In genomic region chr2:206518997-206519396, GRCh38 we compare ENCODE assay signal across 20 cellular contexts.
DNase-seq lines count a peak whose midpoint lies in the region; ATAC-seq, FAIRE-seq and TF ChIP-seq lines count a peak whose summit lies in the region.
"Had no signal": no experiment of that assay in that cellular context is flagged by ENCODE, and none has a peak within 500 bp of the region (broad histone marks: within the 10 kb centered on the region; RNA-seq: fewer than 3 reads in every experiment).

No MANE protein-coding gene starts in this region.

- H3K4me1 ChIP-seq in GM12878 (ENCODE audit: control insufficient read depth, insufficient read depth, low read length): no peaks in the 10 kb centered on the region
- no peaks in the 10 kb centered on the region for H3K4me1 ChIP-seq in SK-N-SH (ENCODE audit: control insufficient read depth in 1 of 2, insufficient read depth in 2 of 2, low read depth in 1 of 2, low read length in 1 of 2)

- TF ChIP-seq RAD21 in GM12878 (IDR thresholded peaks at IDR 0.05; ENCODE audit: insufficient read depth, low read depth, low read length) (no peak), SK-N-SH (IDR thresholded peaks at IDR 0.05; ENCODE audit: low read length) (no peak)

- no peaks in the 10 kb centered on the region for H4K20me1 ChIP-seq in GM12878 (ENCODE audit: control insufficient read depth, insufficient read depth)
- no peaks in the 10 kb centered on the region for H4K20me1 ChIP-seq in SK-N-SH (ENCODE audit: insufficient read depth)

- TF ChIP-seq POLR2A in GM12878 (IDR thresholded peaks at IDR 0.05; ENCODE audit: low read depth, low read length): no peak

- H3K9me2 ChIP-seq in SK-N-SH: no peaks in the 10 kb centered on the region

- no peak for TF ChIP-seq CTCF in GM12878 (IDR thresholded peaks at IDR 0.05 in 2 of 3, conservative IDR thresholded peaks at IDR 0.05 in 1 of 3; ENCODE audit: control insufficient read depth in 2 of 3, extremely low read depth in 1 of 3, insufficient read depth in 1 of 3, low read depth in 3 of 3, low read length in 3 of 3)
- no peak for TF ChIP-seq CTCF in SK-N-SH (IDR thresholded peaks at IDR 0.05)

- ATAC-seq in GM18873 (IDR thresholded peaks at IDR 0.05; ENCODE audit: low FRiP score, unreplicated experiment) (peak; percentile 63), HG02885 (IDR thresholded peaks at IDR 0.05; ENCODE audit: poor library complexity, unreplicated experiment) (peak; percentile 76), GM12878 (peak; percentile 83)
- ATAC-seq: CD8-positive, alpha-beta T cell had no signal

- TF ChIP-seq EP300 in GM12878 (IDR thresholded peaks at IDR 0.05; ENCODE audit: borderline replicate concordance in 1 of 2, control insufficient read depth in 1 of 2, low read depth in 2 of 2, low read length in 2 of 2) (no peak), SK-N-SH (IDR thresholded peaks at IDR 0.05; ENCODE audit: borderline replicate concordance in 1 of 2, low read depth in 1 of 2, low read length in 1 of 2) (no peak)

- H2AFZ ChIP-seq in GM12878 (ENCODE audit: control insufficient read depth, low read depth, low read length): no peak overlapping the region
- H2AFZ ChIP-seq in SK-N-SH (ENCODE audit: low read depth): no peak overlapping the region

- H3K27me3 ChIP-seq in GM12878 (replicated peaks in 1 of 2; ENCODE audit: control insufficient read depth in 2 of 2, insufficient read depth in 2 of 2, low read length in 1 of 2) (no peaks in the 10 kb centered on the region), SK-N-SH (ENCODE audit: insufficient read depth) (no peaks in the 10 kb centered on the region)

- POLR2A ChIA-PET in GM12878 (lab: Charles Lee): interaction anchor here (0.8 to 1.1 kb wide), 2 partner anchors 30 to 70 kb away, joined by 3 to 4 read pairs; no protein-coding TSS in a partner anchor
- POLR2A ChIA-PET in SK-N-SH (lab: Yijun Ruan, JAX): no interaction called here

- H3K9ac ChIP-seq in GM12878 (ENCODE audit: control insufficient read depth, insufficient read depth, low read length) (no peak overlapping the region), SK-N-SH (no peak overlapping the region)

- no peaks in the 10 kb centered on the region for H3F3A ChIP-seq in SK-N-SH (replicated peaks; ENCODE audit: insufficient read depth)

- RAD21 ChIA-PET in GM12878 (lab: Charles Lee; ENCODE audit: unreplicated experiment): interaction anchor here (0.7 to 1.5 kb wide), 3 partner anchors 14 to 40 kb away, joined by 3 to 4 read pairs (median 3); no protein-coding TSS in a partner anchor

- H3K9me3 ChIP-seq in GM12878 (replicated peaks; ENCODE audit: control insufficient read depth, insufficient read depth, low read length) (no peaks in the 10 kb centered on the region), SK-N-SH (no peaks in the 10 kb centered on the region)

- SMC1A ChIA-PET in GM12878 (lab: Charles Lee; ENCODE audit: uncharacterized antibody, unreplicated experiment): interaction anchor here (0.9 to 2.1 kb wide), 9 partner anchors 10 to 126 kb away, joined by 3 to 7 read pairs (median 4); no protein-coding TSS in a partner anchor

- H3K27ac ChIP-seq in GM12878 (ENCODE audit: control insufficient read depth, insufficient read depth): no peak overlapping the region
- no peak overlapping the region for H3K27ac ChIP-seq in SK-N-SH (ENCODE audit: low read depth in 2 of 2, low read length in 1 of 2)
- H3K27ac ChIP-seq: 22Rv1 had no signal

- 3% methylated on average over 2 of the region's 2 CpGs for WGBS in GM12878 (ENCODE audit: insufficient coverage, insufficient replicate concordance, low lambda C conversion rate, missing lambda C conversion rate)
- WGBS in SK-N-SH (ENCODE audit: low lambda C conversion rate): 57% methylated on average over 2 of the region's 2 CpGs

- peak; percentile 6 for DNase-seq in ELR (ENCODE audit: low read depth)
- DNase-seq in GM12878 (ENCODE audit: low read depth, low spot score): no peak
- no peak for DNase-seq in OCI-M2 (lab: John Stamatoyannopoulos, UW; ENCODE audit: unreplicated experiment)
- no peak for DNase-seq in NCI-H2029 (lab: John Stamatoyannopoulos, UW)
- no peak for DNase-seq in SK-N-SH
- DNase-seq: CD8-positive, alpha-beta T cell; COR-L47; DMS153; DMS79 treated with DMSO at 0.1 percent for 48 hours; EL; GDM1; GOT3; H9; IMR-90; Kasumi-1; KBM-7 had no signal

- no TSS peak for BruUV-seq in GM12878 (replicated peaks; lab: Mats Ljungman, UMichigan)

- H3K4me2 ChIP-seq in GM12878 (ENCODE audit: control insufficient read depth, insufficient read depth) (no peak overlapping the region), SK-N-SH (no peak overlapping the region)

- H3K79me2 ChIP-seq in GM12878 (ENCODE audit: control insufficient read depth, insufficient read depth, low read length) (no peaks in the 10 kb centered on the region), SK-N-SH (ENCODE audit: insufficient read depth) (no peaks in the 10 kb centered on the region)

- CTCF ChIA-PET in GM12878 (lab: Yijun Ruan, JAX): no interaction called here
- CTCF ChIA-PET in SK-N-SH (lab: Yijun Ruan, JAX): interaction anchor here (0.9 kb wide), 1 partner anchor 11 kb away, joined by 3 read pairs; no protein-coding TSS in a partner anchor

- no peaks in the 10 kb centered on the region for H3K36me3 ChIP-seq in GM12878 (ENCODE audit: control insufficient read depth in 2 of 2, insufficient read depth in 2 of 2, low read length in 1 of 2)
- no peaks in the 10 kb centered on the region for H3K36me3 ChIP-seq in SK-N-SH (replicated peaks in 1 of 2; ENCODE audit: control insufficient read depth in 1 of 2, insufficient read depth in 2 of 2, low read length in 1 of 2)

- in situ Hi-C loops in GM12878 (cut with MboI): no loop called here

- intact Hi-C loops in GM12878 (cut with micrococcal nuclease; ENCODE audit: unreplicated experiment): no loop called here

- FAIRE-seq in GM12878 (lab: Jason Lieb, UNC): no peak
- FAIRE-seq: D721Med had no signal

- H3K4me3 ChIP-seq in GM12878: no peak overlapping the region
- H3K4me3 ChIP-seq in SK-N-SH (ENCODE audit: low read depth in 2 of 2, low read length in 1 of 2): no peak overlapping the region

TF ChIP-seq in GM12878, 131 proteins besides CTCF, POLR2A, EP300 and RAD21 (continues in another document):
- TF ChIP-seq SKIL (IDR thresholded peaks at IDR 0.05; ENCODE audit: low read depth, poor library complexity, severe bottlenecking): no peak

TF ChIP-seq in SK-N-SH, 30 proteins besides CTCF, POLR2A, EP300 and RAD21:
- TF ChIP-seq GATA2 (CRISPR knock-in tag; IDR thresholded peaks at IDR 0.05): no peak
